ENCODE assay signal across 22 cellular contexts in genomic region chr22:43428005-43428485, GRCh38. TPM values are rescaled to one million over a fixed set of nuclear protein-coding genes. Genes with fewer than 3 reads are reported as not detected.
A peak's percentile ranks its signal among the peaks of the same experiment; 100 is the strongest.
DNase-seq lines count a peak whose midpoint lies in the region; ATAC-seq and TF ChIP-seq lines count a peak whose summit lies in the region.
"Had no signal": no experiment of that assay in that cellular context is flagged by ENCODE, and none has a peak within 500 bp of the region (broad histone marks: within the 10 kb centered on the region; RNA-seq: fewer than 3 reads in every experiment).

No MANE protein-coding gene starts in this region.

- no peaks in the 10 kb centered on the region for H3K4me1 Mint-ChIP-seq in chondrocyte (ENCODE audit: low read depth)
- peaks cover 4% of the 10 kb centered on the region for H3K4me1 Mint-ChIP-seq in glutamatergic neuron (ENCODE audit: low read depth, unreplicated experiment)
- no peaks in the 10 kb centered on the region for H3K4me1 Mint-ChIP-seq in activated T-helper 1 cell treated with anti-CD3 and anti-CD28 coated beads, Interleukin-12 subunit alpha, Interleukin-12 subunit beta, Interleukin-2, Interleukin-4 antibody, amounts not matched to agents 30 ng/mL and 10 ng/mL and 1 ng/mL, durations not matched to agents 14 hours and 24 hours and 36 hours (ENCODE audit: low read depth)
- H3K4me1 Mint-ChIP-seq: CD4-positive, CD25-positive, alpha-beta regulatory T cell; CD8-positive, alpha-beta memory T cell had no signal

- peaks cover 50% of the 10 kb centered on the region for H3K27me3 Mint-ChIP-seq in chondrocyte (ENCODE audit: low read depth)
- peaks cover 4% of the 10 kb centered on the region for H3K27me3 Mint-ChIP-seq in glutamatergic neuron (ENCODE audit: unreplicated experiment)
- H3K27me3 Mint-ChIP-seq in activated T-helper 1 cell treated with anti-CD3 and anti-CD28 coated beads, Interleukin-12 subunit alpha, Interleukin-12 subunit beta, Interleukin-2, Interleukin-4 antibody, amounts not matched to agents 30 ng/mL and 10 ng/mL and 1 ng/mL, durations not matched to agents 14 hours and 24 hours and 36 hours (ENCODE audit: insufficient read depth): peaks cover 8% of the 10 kb centered on the region

- no peaks in the 10 kb centered on the region for H3K9me3 Mint-ChIP-seq in chondrocyte (ENCODE audit: low read depth)
- H3K9me3 Mint-ChIP-seq in glutamatergic neuron (ENCODE audit: unreplicated experiment): no peaks in the 10 kb centered on the region
- no peaks in the 10 kb centered on the region for H3K9me3 Mint-ChIP-seq in activated T-helper 1 cell treated with anti-CD3 and anti-CD28 coated beads, Interleukin-12 subunit alpha, Interleukin-12 subunit beta, Interleukin-2, Interleukin-4 antibody, amounts not matched to agents 30 ng/mL and 10 ng/mL and 1 ng/mL, durations not matched to agents 14 hours and 24 hours and 36 hours
- H3K9me3 Mint-ChIP-seq: CD4-positive, CD25-positive, alpha-beta regulatory T cell; CD8-positive, alpha-beta memory T cell had no signal

- H3K36me3 Mint-ChIP-seq in chondrocyte (ENCODE audit: low read depth) (no peaks in the 10 kb centered on the region), glutamatergic neuron (ENCODE audit: unreplicated experiment) (no peaks in the 10 kb centered on the region)
- H3K36me3 Mint-ChIP-seq in activated T-helper 1 cell treated with anti-CD3 and anti-CD28 coated beads, Interleukin-12 subunit alpha, Interleukin-12 subunit beta, Interleukin-2, Interleukin-4 antibody, amounts not matched to agents 30 ng/mL and 10 ng/mL and 1 ng/mL, durations not matched to agents 14 hours and 24 hours and 36 hours (ENCODE audit: low read depth): no peaks in the 10 kb centered on the region
- H3K36me3 Mint-ChIP-seq: CD4-positive, CD25-positive, alpha-beta regulatory T cell; CD8-positive, alpha-beta memory T cell had no signal

- H3K4me3 Mint-ChIP-seq in chondrocyte (ENCODE audit: unreplicated experiment) (no peak overlapping the region), glutamatergic neuron (ENCODE audit: unreplicated experiment) (no peak overlapping the region)
- H3K4me3 Mint-ChIP-seq in activated T-helper 1 cell treated with anti-CD3 and anti-CD28 coated beads, Interleukin-12 subunit alpha, Interleukin-12 subunit beta, Interleukin-2, Interleukin-4 antibody, amounts not matched to agents 30 ng/mL and 10 ng/mL and 1 ng/mL, durations not matched to agents 14 hours and 24 hours and 36 hours: no peak overlapping the region
- H3K4me3 Mint-ChIP-seq: CD4-positive, CD25-positive, alpha-beta regulatory T cell; CD8-positive, alpha-beta memory T cell had no signal

- DNase-seq in H7 (peak; percentile 39), NCI-H2171 treated with DMSO at 0.1 percent for 48 hours (lab: John Stamatoyannopoulos, UW) (peak; percentile 69), chondrocyte (ENCODE audit: low spot score) (peak; percentile 87), glutamatergic neuron (peak; percentile 8), A172 (ENCODE audit: low spot score) (no peak), AML-193 (lab: John Stamatoyannopoulos, UW) (no peak)
- DNase-seq in activated T-helper 1 cell treated with anti-CD3 and anti-CD28 coated beads, Interleukin-12 subunit alpha, Interleukin-12 subunit beta, Interleukin-2, Interleukin-4 antibody, amounts not matched to agents 30 ng/mL and 10 ng/mL and 1 ng/mL, durations not matched to agents 14 hours and 24 hours and 36 hours (ENCODE audit: low spot score): no peak
- DNase-seq: 8988T; BE2C; C1 segment of cervical spinal cord; Caco-2; CD4-positive, CD25-positive, alpha-beta regulatory T cell; CD8-positive, alpha-beta memory T cell; DMS153; DMS79; GDM1; GOT3 had no signal

- H3K27ac Mint-ChIP-seq in chondrocyte (ENCODE audit: unreplicated experiment): no peak overlapping the region
- no peak overlapping the region for H3K27ac Mint-ChIP-seq in glutamatergic neuron (ENCODE audit: unreplicated experiment)
- no peak overlapping the region for H3K27ac Mint-ChIP-seq in activated T-helper 1 cell treated with anti-CD3 and anti-CD28 coated beads, Interleukin-12 subunit alpha, Interleukin-12 subunit beta, Interleukin-2, Interleukin-4 antibody, amounts not matched to agents 30 ng/mL and 10 ng/mL and 1 ng/mL, durations not matched to agents 14 hours and 24 hours and 36 hours
- H3K27ac Mint-ChIP-seq: CD4-positive, CD25-positive, alpha-beta regulatory T cell; CD8-positive, alpha-beta memory T cell had no signal

- no peaks in the 10 kb centered on the region; the same call in 1 of the 2 replicates for H3K27me3 ChIP-seq in H7 (ENCODE audit: control insufficient read depth, insufficient read depth, low read length)
- H3K27me3 ChIP-seq: BE2C had no signal

- no peak for TF ChIP-seq CTCF in chondrocyte (IDR thresholded peaks at IDR 0.05)
- no peak for TF ChIP-seq CTCF in glutamatergic neuron (IDR thresholded peaks at IDR 0.05; ENCODE audit: partially characterized antibody, unreplicated experiment)

- no peak for ATAC-seq in HG03159 (IDR thresholded peaks at IDR 0.05; ENCODE audit: unreplicated experiment)

- intact Hi-C loops in activated T-helper 1 cell treated with anti-CD3 and anti-CD28 coated beads, Interleukin-12 subunit alpha, Interleukin-12 subunit beta, Interleukin-2, Interleukin-4 antibody, amounts not matched to agents 30 ng/mL and 10 ng/mL and 1 ng/mL, durations not matched to agents 14 hours and 24 hours and 36 hours (cut with micrococcal nuclease): no loop called here

- no peak overlapping the region for H3K4me3 ChIP-seq in H7 (ENCODE audit: insufficient read depth, low read depth, low read length)
- H3K4me3 ChIP-seq: HAP-1, K562 had no signal

- H3K36me3 ChIP-seq in H7 (replicated peaks; ENCODE audit: control insufficient read depth, insufficient read depth, low read length): no peaks in the 10 kb centered on the region
- H3K36me3 ChIP-seq: BE2C, HAP-1 had no signal

RNA-seq across cellular contexts. Expression of gene MPPED1, which starts 16.2 kb away (rescaled TPM):
- 0.15 and 1.2 TPM in 2 replicates for total RNA-seq in H7 (2014; rRNA removed; shearing (Covaris generic))
- not detected in 3 replicates for total RNA-seq in chondrocyte
- total RNA-seq in glutamatergic neuron (ENCODE audit: unreplicated experiment): 0.37 TPM
- total RNA-seq in activated T-helper 1 cell treated with anti-CD3 and anti-CD28 coated beads, Interleukin-12 subunit alpha, Interleukin-12 subunit beta, Interleukin-2, Interleukin-4 antibody, amounts not matched to agents 30 ng/mL and 10 ng/mL and 1 ng/mL, durations not matched to agents 14 hours and 24 hours and 36 hours: not detected in 2 replicates
- not detected in 2 replicates for total RNA-seq in A172 (2014; rRNA removed; shearing (Covaris generic))
- total RNA-seq: Caco-2; CD4-positive, CD25-positive, alpha-beta regulatory T cell; CD8-positive, alpha-beta memory T cell; Daoy; HT1080; K562 had no signal

Comparison
In these comparisons a context has a peak if more than half of its experiments do, and no peak if none do; other contexts are left out.
1. DNase-seq: peak in H7 (single experiment), NCI-H2171 treated with DMSO at 0.1 percent for 48 hours (single experiment), chondrocyte (single experiment) and glutamatergic neuron (single experiment); none in activated T-helper 1 cell treated with anti-CD3 and anti-CD28 coated beads, Interleukin-12 subunit alpha, Interleukin-12 subunit beta, Interleukin-2, Interleukin-4 antibody, amounts not matched to agents 30 ng/mL and 10 ng/mL and 1 ng/mL, durations not matched to agents 14 hours and 24 hours and 36 hours (single experiment), A172 (single experiment) and AML-193 (0 of 2).